ENCODE assay signal across 29 cellular contexts in genomic region chr1:118486213-118486612, GRCh38.
DNase-seq lines count a peak whose midpoint lies in the region; ATAC-seq and TF ChIP-seq lines count a peak whose summit lies in the region.
"Had no signal": no experiment of that assay in that cellular context is flagged by ENCODE, and none has a peak within 500 bp of the region (broad histone marks: within the 10 kb centered on the region; RNA-seq: fewer than 3 reads in every experiment).

No MANE protein-coding gene starts in this region.

- H4K8ac ChIP-seq in neuronal stem cell (ENCODE audit: low read depth, low read length): no peak overlapping the region

- no peak overlapping the region for H3K4me3 ChIP-seq in breast epithelium
- no peak overlapping the region for H3K4me3 ChIP-seq in neuronal stem cell (ENCODE audit: low read length in 2 of 2)
- H3K4me3 ChIP-seq: ascending aorta, HAP-1, ovary, transverse colon had no signal

- H3K9me3 Mint-ChIP-seq in MCF 10A (ENCODE audit: unreplicated experiment): no peaks in the 10 kb centered on the region

- TF ChIP-seq POLR2A in breast epithelium (IDR thresholded peaks at IDR 0.05): no peak

- H3K4me1 Mint-ChIP-seq in MCF 10A (ENCODE audit: insufficient read depth, unreplicated experiment): peaks cover 26% of the 10 kb centered on the region
- H3K4me1 Mint-ChIP-seq: activated naive CD8-positive, alpha-beta T cell treated with anti-CD3 and anti-CD28 coated beads, Interleukin-2, amount 10 ng/mL, durations not matched to agents 7 days and 5 days; B cell; CD8-positive, alpha-beta memory T cell; naive thymus-derived CD8-positive, alpha-beta T cell had no signal

- WGBS in neuronal stem cell (ENCODE audit: extremely low coverage in 2 of 2, insufficient read length in 2 of 2, insufficient replicate concordance in 1 of 2), 2 donors: no CpG with 5 or more reads among the region's 7 CpGs

- TF ChIP-seq CTCF in MCF 10A (IDR thresholded peaks at IDR 0.05; ENCODE audit: unreplicated experiment): no peak
- no peak for TF ChIP-seq CTCF in breast epithelium (IDR thresholded peaks at IDR 0.05)
- TF ChIP-seq CTCF in RWPE1 (conservative IDR thresholded peaks at IDR 0.05; ENCODE audit: low read depth): no peak
- no peak for TF ChIP-seq CTCF in foreskin keratinocyte (conservative IDR thresholded peaks at IDR 0.05)

- H3K36me3 ChIP-seq in breast epithelium (no peaks in the 10 kb centered on the region), neuronal stem cell (replicated peaks in 1 of 2; ENCODE audit: control insufficient read depth in 2 of 2, insufficient read depth in 2 of 2, low read length in 2 of 2) (no peaks in the 10 kb centered on the region)
- H3K36me3 ChIP-seq: ascending aorta, HAP-1, ovary, transverse colon had no signal

- no peak overlapping the region for H2BK120ac ChIP-seq in neuronal stem cell (ENCODE audit: low read depth, low read length)

- POLR2A ChIA-PET in MCF 10A (lab: Yijun Ruan, JAX): interaction anchor here (0.6 to 2.2 kb wide), 3 partner anchors 16 to 860 kb away, joined by 3 to 8 read pairs (median 4); no protein-coding TSS in a partner anchor
- POLR2A ChIA-PET in RWPE1 (lab: Yijun Ruan, JAX; ENCODE audit: low non-redundant PET): no interaction called here

- no peaks in the 10 kb centered on the region for H3K36me3 Mint-ChIP-seq in MCF 10A (ENCODE audit: insufficient read depth, unreplicated experiment)
- H3K36me3 Mint-ChIP-seq: activated naive CD8-positive, alpha-beta T cell treated with anti-CD3 and anti-CD28 coated beads, Interleukin-2, amount 10 ng/mL, durations not matched to agents 7 days and 5 days; CD8-positive, alpha-beta memory T cell; naive thymus-derived CD8-positive, alpha-beta T cell had no signal

- no peak overlapping the region for H3K4ac ChIP-seq in neuronal stem cell (ENCODE audit: low read length)

- H2AFZ ChIP-seq in neuronal stem cell (ENCODE audit: low read length): no peak overlapping the region

- no peak overlapping the region for H2BK5ac ChIP-seq in neuronal stem cell (ENCODE audit: low read length)

- peak overlapping the region; percentile 57 for H3K27ac Mint-ChIP-seq in MCF 10A (ENCODE audit: low read depth, unreplicated experiment)
- H3K27ac Mint-ChIP-seq: activated naive CD8-positive, alpha-beta T cell treated with anti-CD3 and anti-CD28 coated beads, Interleukin-2, amount 10 ng/mL, durations not matched to agents 7 days and 5 days; B cell; CD8-positive, alpha-beta memory T cell; naive thymus-derived CD8-positive, alpha-beta T cell had no signal

- H3K9ac ChIP-seq in neuronal stem cell (ENCODE audit: low read depth, low read length, poor library complexity): no peak overlapping the region
- H3K9ac ChIP-seq: SK-N-SH had no signal

- no peak overlapping the region for H3K4me3 Mint-ChIP-seq in MCF 10A (ENCODE audit: unreplicated experiment)
- H3K4me3 Mint-ChIP-seq: activated naive CD8-positive, alpha-beta T cell treated with anti-CD3 and anti-CD28 coated beads, Interleukin-2, amount 10 ng/mL, durations not matched to agents 7 days and 5 days; B cell; CD8-positive, alpha-beta memory T cell had no signal

- no peak overlapping the region for H3K27ac ChIP-seq in breast epithelium
- H3K27ac ChIP-seq in RWPE1: peak overlapping the region; percentile 41; the same call in 1 of the 2 replicates
- H3K27ac ChIP-seq in foreskin keratinocyte: no peak overlapping the region
- no peak overlapping the region for H3K27ac ChIP-seq in neuronal stem cell (replicated peaks; ENCODE audit: low read length)
- H3K27ac ChIP-seq: ascending aorta, ovary, transverse colon had no signal

- H3K14ac ChIP-seq in neuronal stem cell (ENCODE audit: low read length): no peak overlapping the region

- H3K9me3 ChIP-seq in breast epithelium (no peaks in the 10 kb centered on the region), neuronal stem cell (replicated peaks in 1 of 2; ENCODE audit: control insufficient read depth in 2 of 2, insufficient read depth in 1 of 2, low read depth in 1 of 2, low read length in 2 of 2) (no peaks in the 10 kb centered on the region)
- H3K9me3 ChIP-seq: ascending aorta, HAP-1, ovary, SK-N-SH, transverse colon had no signal

- CTCF ChIA-PET in MCF 10A (lab: Yijun Ruan, JAX): interaction anchor here (0.5 to 1.0 kb wide), 3 partner anchors 326 to 399 kb away, joined by 3 read pairs; no protein-coding TSS in a partner anchor
- CTCF ChIA-PET in RWPE1 (lab: Yijun Ruan, JAX): interaction anchor here (0.7 kb wide), 1 partner anchor 27 kb away, joined by 4 read pairs; no protein-coding TSS in a partner anchor

- no peak overlapping the region for H2BK15ac ChIP-seq in neuronal stem cell (ENCODE audit: low read length)

- H3K4me2 ChIP-seq in neuronal stem cell (ENCODE audit: insufficient read depth, low read length, poor library complexity, severe bottlenecking): no peak overlapping the region
- H3K4me2 ChIP-seq: SK-N-SH had no signal

- peak; percentile 50 for ATAC-seq in foreskin keratinocyte
- ATAC-seq: left ventricle myocardium superior; naive thymus-derived CD8-positive, alpha-beta T cell had no signal

- H3K18ac ChIP-seq in neuronal stem cell (ENCODE audit: low read length): no peak overlapping the region

- no peaks in the 10 kb centered on the region for H3K4me1 ChIP-seq in breast epithelium
- peaks cover 8% of the 10 kb centered on the region for H3K4me1 ChIP-seq in foreskin keratinocyte
- H3K4me1 ChIP-seq in neuronal stem cell (ENCODE audit: control insufficient read depth in 2 of 2, insufficient read depth in 1 of 2, low read depth in 1 of 2, low read length in 2 of 2): peaks cover 0 to 8% of the 10 kb centered on the region in 2 donors
- H3K4me1 ChIP-seq: ascending aorta, transverse colon had no signal

- intact Hi-C loops in MCF 10A (cut with micrococcal nuclease) (no loop called here), breast epithelium (cut with DNase I; ENCODE audit: low total_unique reads) (no loop called here), posterior cingulate gyrus (cut with DNase I) (no loop called here)

- no peaks in the 10 kb centered on the region for H3K27me3 Mint-ChIP-seq in MCF 10A (ENCODE audit: insufficient read depth, unreplicated experiment)
- H3K27me3 Mint-ChIP-seq: activated naive CD8-positive, alpha-beta T cell treated with anti-CD3 and anti-CD28 coated beads, Interleukin-2, amount 10 ng/mL, durations not matched to agents 7 days and 5 days; CD8-positive, alpha-beta memory T cell; naive thymus-derived CD8-positive, alpha-beta T cell had no signal

- DNase-seq in MCF 10A (ENCODE audit: unreplicated experiment) (peak; percentile 39), breast epithelium (ENCODE audit: low spot score in 2 of 2) (no peak), RWPE1 (ENCODE audit: low spot score) (peak; percentile 55), foreskin keratinocyte (peak in 1 of 2 donors; percentile 42), activated T-cell treated with anti-CD3 and anti-CD28 coated beads for 4 hours (no peak), neuronal stem cell (ENCODE audit: low spot score) (no peak), HCEC 1CT (no peak), posterior cingulate gyrus (no peak)
- DNase-seq: activated gamma-delta T cell; activated naive CD8-positive, alpha-beta T cell treated with anti-CD3 and anti-CD28 coated beads, Interleukin-2, amount 10 ng/mL, durations not matched to agents 7 days and 5 days; activated T-cell treated with anti-CD3 and anti-CD28 coated beads, Interleukin-2, amount 50 U/mL, for 1 hour; caudate nucleus; CD8-positive, alpha-beta memory T cell; DMS79; GDM1; hypothalamus; left ventricle myocardium superior; midbrain; naive thymus-derived CD8-positive, alpha-beta T cell; NCI-H1436; NCI-H524 treated with DMSO at 0.1 percent for 48 hours; ovary; SK-N-SH; stimulated activated CD4-positive, alpha-beta T cell treated with anti-CD3 and anti-CD28 coated beads, Interleukin-2, amount 100 ng/mL, for 24 hours; T-helper 2 cell; transverse colon had no signal

- no peaks in the 10 kb centered on the region for H3K27me3 ChIP-seq in breast epithelium
- no peaks in the 10 kb centered on the region for H3K27me3 ChIP-seq in foreskin keratinocyte
- H3K27me3 ChIP-seq in neuronal stem cell (ENCODE audit: control insufficient read depth in 3 of 3, insufficient read depth in 3 of 3, low read depth in 1 of 3, low read length in 3 of 3): no peaks in the 10 kb centered on the region
- H3K27me3 ChIP-seq: ascending aorta, ovary, transverse colon had no signal

- BruUV-seq in MCF 10A (replicated peaks; lab: Mats Ljungman, UMichigan): no TSS peak

- H2BK12ac ChIP-seq in neuronal stem cell (ENCODE audit: low read length): no peak overlapping the region

- H4K91ac ChIP-seq in neuronal stem cell (ENCODE audit: low read depth, low read length, poor library complexity): no peak overlapping the region

- H2AK5ac ChIP-seq in neuronal stem cell (ENCODE audit: low read depth, low read length): no peak overlapping the region

- no peak overlapping the region for H3K23ac ChIP-seq in neuronal stem cell (ENCODE audit: low read depth, low read length, poor library complexity)

- no peaks in the 10 kb centered on the region for H3K79me1 ChIP-seq in neuronal stem cell (ENCODE audit: low read depth, low read length)

Comparison
In these comparisons a context has a peak if more than half of its experiments do, and no peak if none do; other contexts are left out.
1. DNase-seq: peak in MCF 10A (single experiment) and RWPE1 (single experiment); none in breast epithelium (0 of 2), activated T-cell treated with anti-CD3 and anti-CD28 coated beads for 4 hours (single experiment), neuronal stem cell (single experiment), HCEC 1CT (single experiment) and posterior cingulate gyrus (0 of 10).